21 cellular contexts compared by ENCODE assay signal in the genomic region with DNA sequence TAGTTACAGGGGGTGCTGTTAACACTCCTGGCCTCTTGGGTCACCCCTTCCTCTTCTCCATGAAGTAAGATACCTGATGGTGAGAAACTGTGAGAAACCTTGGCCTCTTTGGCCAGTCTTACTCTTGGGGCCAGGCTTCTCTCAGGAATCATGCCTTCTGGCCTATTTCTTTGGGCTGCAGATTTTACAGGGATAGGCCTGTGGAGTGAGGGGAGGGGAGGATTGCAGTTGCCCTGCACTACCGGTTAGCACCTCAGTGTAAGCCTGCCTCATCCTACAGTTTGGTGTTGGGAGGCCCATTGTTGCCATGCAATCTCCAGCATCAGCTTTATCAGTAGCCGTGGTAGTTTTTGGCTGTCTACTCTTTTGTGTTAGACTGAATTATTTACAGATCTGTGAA.
"Had no signal": no experiment of that assay in that cellular context is flagged by ENCODE, and none has a peak within 500 bp of the region (broad histone marks: within the 10 kb centered on the region; RNA-seq: fewer than 3 reads in every experiment).

No MANE protein-coding gene starts in this region.

- ATAC-seq: SK-N-SH treated with all-trans-retinoic acid at 6 μM for 48 hours had no signal

- H3K27ac ChIP-seq: HL-60, KMS-11, RWPE1, SJCRH30 had no signal

- H3K9ac ChIP-seq: KMS-11 had no signal

- H3K4me3 ChIP-seq: SJCRH30 had no signal

- H3K4me1 ChIP-seq: SJCRH30 had no signal

- H3K36me3 ChIP-seq: SJCRH30 had no signal

- H3K9me3 ChIP-seq: SJCRH30 had no signal

- DNase-seq: IMR-90, Kasumi-1, MM.1S, NCI-H1092 treated with DMSO at 0.1 percent for 48 hours, NCI-H1436, NCI-H187, NCI-H2029, NCI-H2081 treated with DMSO at 0.1 percent for 48 hours, NCI-H2171, NCI-H226, NCI-H446, NCI-H510A, NCI-H524 treated with DMSO at 0.1 percent for 48 hours, NCI-H69, NCI-H774, SHP77 treated with DMSO at 0.1 percent for 48 hours, SJCRH30 had no signal

- H3K27me3 ChIP-seq: SJCRH30 had no signal
